1 cellular context compared by ENCODE assay signal in genomic region chr9:127489471-127490115, GRCh38.
TF ChIP-seq lines count a peak whose summit lies in the region.

No MANE protein-coding gene starts in this region.

TF ChIP-seq in GM23338, 12 proteins besides CTCF, POLR2A, EP300 and RAD21 (continued from another document):
- TF ChIP-seq, protein P1, sequence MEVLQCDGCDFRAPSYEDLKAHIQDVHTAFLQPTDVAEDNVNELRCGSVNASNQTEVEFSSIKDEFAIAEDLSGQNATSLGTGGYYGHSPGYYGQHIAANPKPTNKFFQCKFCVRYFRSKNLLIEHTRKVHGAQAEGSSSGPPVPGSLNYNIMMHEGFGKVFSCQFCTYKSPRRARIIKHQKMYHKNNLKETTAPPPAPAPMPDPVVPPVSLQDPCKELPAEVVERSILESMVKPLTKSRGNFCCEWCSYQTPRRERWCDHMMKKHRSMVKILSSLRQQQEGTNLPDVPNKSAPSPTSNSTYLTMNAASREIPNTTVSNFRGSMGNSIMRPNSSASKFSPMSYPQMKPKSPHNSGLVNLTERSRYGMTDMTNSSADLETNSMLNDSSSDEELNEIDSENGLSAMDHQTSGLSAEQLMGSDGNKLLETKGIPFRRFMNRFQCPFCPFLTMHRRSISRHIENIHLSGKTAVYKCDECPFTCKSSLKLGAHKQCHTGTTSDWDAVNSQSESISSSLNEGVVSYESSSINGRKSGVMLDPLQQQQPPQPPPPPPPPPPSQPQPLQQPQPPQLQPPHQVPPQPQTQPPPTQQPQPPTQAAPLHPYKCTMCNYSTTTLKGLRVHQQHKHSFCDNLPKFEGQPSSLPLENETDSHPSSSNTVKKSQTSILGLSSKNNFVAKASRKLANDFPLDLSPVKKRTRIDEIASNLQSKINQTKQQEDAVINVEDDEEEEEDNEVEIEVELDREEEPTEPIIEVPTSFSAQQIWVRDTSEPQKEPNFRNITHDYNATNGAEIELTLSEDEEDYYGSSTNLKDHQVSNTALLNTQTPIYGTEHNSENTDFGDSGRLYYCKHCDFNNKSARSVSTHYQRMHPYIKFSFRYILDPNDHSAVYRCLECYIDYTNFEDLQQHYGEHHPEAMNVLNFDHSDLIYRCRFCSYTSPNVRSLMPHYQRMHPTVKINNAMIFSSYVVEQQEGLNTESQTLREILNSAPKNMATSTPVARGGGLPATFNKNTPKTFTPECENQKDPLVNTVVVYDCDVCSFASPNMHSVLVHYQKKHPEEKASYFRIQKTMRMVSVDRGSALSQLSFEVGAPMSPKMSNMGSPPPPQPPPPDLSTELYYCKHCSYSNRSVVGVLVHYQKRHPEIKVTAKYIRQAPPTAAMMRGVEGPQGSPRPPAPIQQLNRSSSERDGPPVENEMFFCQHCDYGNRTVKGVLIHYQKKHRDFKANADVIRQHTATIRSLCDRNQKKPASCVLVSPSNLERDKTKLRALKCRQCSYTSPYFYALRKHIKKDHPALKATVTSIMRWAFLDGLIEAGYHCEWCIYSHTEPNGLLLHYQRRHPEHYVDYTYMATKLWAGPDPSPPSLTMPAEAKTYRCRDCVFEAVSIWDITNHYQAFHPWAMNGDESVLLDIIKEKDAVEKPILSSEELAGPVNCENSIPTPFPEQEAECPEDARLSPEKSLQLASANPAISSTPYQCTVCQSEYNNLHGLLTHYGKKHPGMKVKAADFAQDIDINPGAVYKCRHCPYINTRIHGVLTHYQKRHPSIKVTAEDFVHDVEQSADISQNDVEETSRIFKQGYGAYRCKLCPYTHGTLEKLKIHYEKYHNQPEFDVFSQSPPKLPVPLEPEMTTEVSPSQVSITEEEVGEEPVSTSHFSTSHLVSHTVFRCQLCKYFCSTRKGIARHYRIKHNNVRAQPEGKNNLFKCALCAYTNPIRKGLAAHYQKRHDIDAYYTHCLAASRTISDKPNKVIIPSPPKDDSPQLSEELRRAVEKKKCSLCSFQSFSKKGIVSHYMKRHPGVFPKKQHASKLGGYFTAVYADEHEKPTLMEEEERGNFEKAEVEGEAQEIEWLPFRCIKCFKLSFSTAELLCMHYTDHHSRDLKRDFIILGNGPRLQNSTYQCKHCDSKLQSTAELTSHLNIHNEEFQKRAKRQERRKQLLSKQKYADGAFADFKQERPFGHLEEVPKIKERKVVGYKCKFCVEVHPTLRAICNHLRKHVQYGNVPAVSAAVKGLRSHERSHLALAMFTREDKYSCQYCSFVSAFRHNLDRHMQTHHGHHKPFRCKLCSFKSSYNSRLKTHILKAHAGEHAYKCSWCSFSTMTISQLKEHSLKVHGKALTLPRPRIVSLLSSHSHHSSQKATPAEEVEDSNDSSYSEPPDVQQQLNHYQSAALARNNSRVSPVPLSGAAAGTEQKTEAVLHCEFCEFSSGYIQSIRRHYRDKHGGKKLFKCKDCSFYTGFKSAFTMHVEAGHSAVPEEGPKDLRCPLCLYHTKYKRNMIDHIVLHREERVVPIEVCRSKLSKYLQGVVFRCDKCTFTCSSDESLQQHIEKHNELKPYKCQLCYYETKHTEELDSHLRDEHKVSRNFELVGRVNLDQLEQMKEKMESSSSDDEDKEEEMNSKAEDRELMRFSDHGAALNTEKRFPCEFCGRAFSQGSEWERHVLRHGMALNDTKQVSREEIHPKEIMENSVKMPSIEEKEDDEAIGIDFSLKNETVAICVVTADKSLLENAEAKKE (CRISPR knock-in tag; IDR thresholded peaks at IDR 0.05): no peak
- TF ChIP-seq, protein P2, sequence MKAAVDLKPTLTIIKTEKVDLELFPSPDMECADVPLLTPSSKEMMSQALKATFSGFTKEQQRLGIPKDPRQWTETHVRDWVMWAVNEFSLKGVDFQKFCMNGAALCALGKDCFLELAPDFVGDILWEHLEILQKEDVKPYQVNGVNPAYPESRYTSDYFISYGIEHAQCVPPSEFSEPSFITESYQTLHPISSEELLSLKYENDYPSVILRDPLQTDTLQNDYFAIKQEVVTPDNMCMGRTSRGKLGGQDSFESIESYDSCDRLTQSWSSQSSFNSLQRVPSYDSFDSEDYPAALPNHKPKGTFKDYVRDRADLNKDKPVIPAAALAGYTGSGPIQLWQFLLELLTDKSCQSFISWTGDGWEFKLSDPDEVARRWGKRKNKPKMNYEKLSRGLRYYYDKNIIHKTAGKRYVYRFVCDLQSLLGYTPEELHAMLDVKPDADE (IDR thresholded peaks at IDR 0.05): no peak
- TF ChIP-seq NANOG (IDR thresholded peaks at IDR 0.05; ENCODE audit: borderline replicate concordance) (no peak), EZH2 (IDR thresholded peaks at IDR 0.05; ENCODE audit: low read depth, unreplicated experiment) (no peak), EZH2phosphoT487 (IDR thresholded peaks at IDR 0.05; ENCODE audit: unreplicated experiment) (no peak), POLR2AphosphoS5 (IDR thresholded peaks at IDR 0.05; ENCODE audit: low read depth) (no peak), REST (IDR thresholded peaks at IDR 0.05; ENCODE audit: unreplicated experiment) (no peak), CREB1 (CRISPR knock-in tag; IDR thresholded peaks at IDR 0.05; ENCODE audit: low read depth) (no peak), ZNF331 (CRISPR knock-in tag; IDR thresholded peaks at IDR 0.05; ENCODE audit: low read depth) (no peak)
